In the genomic region with DNA sequence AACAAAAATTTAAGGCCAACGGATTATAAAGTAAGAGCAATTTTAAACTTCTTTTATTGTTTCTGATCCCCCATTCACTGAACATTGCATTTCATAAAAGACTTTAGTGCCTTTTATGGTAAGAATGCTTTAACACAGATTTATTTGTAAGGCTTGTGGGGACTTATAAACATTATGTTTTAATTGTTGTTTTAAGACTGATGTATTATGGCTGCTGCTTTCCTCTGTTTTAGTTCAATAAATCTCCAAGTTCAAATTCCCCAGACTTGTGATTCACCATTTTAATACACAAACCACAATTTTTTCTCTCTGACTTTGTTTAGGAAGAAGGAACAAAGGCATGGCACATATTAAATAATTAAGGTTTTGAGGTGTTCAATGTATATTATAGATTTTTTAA, we compare ENCODE assay signal across 16 cellular contexts.
DNase-seq lines count a peak whose midpoint lies in the region; ATAC-seq and TF ChIP-seq lines count a peak whose summit lies in the region.
"Had no signal": no experiment of that assay in that cellular context is flagged by ENCODE, and none has a peak within 500 bp of the region (broad histone marks: within the 10 kb centered on the region; RNA-seq: fewer than 3 reads in every experiment).

No MANE protein-coding gene starts in this region.

- H3K4me1 ChIP-seq in SK-N-SH (ENCODE audit: control insufficient read depth in 1 of 2, insufficient read depth in 2 of 2, low read depth in 1 of 2, low read length in 1 of 2) (no peaks in the 10 kb centered on the region; a peak in 1 of 4 replicates), IMR-90 (ENCODE audit: control insufficient read depth, insufficient read depth, low read length) (no peaks in the 10 kb centered on the region), smooth muscle cell (ENCODE audit: low read depth) (peaks cover 13% of the 10 kb centered on the region), hepatocyte (ENCODE audit: insufficient read depth) (no peaks in the 10 kb centered on the region), adrenal gland (replicated peaks in 1 of 2) (no peaks in the 10 kb centered on the region)
- H3K4me1 ChIP-seq: BE2C had no signal

- DNase-seq in SK-N-SH, result no peak
- peak; percentile 64 for DNase-seq in IMR-90
- peak; percentile 36 for DNase-seq in iris pigment epithelial cell (ENCODE audit: low read depth)
- no peak for DNase-seq in smooth muscle cell (lab: John Stamatoyannopoulos, UW; ENCODE audit: unreplicated experiment)
- no peak for DNase-seq in hepatocyte (ENCODE audit: low spot score)
- no peak for DNase-seq in activated CD4-positive, CD25-positive, alpha-beta regulatory T cell treated with anti-CD3 and anti-CD28 coated beads, Interleukin-2, amount 50 U/mL, for 72 hours
- DNase-seq in adrenal gland, result no peak
- DNase-seq: BE2C; CD8-positive, alpha-beta T cell; COR-L47; DMS153; DMS79 treated with DMSO at 0.1 percent for 48 hours; GF-D8; HCEC 1CT had no signal

- H3F3A ChIP-seq in SK-N-SH (replicated peaks; ENCODE audit: insufficient read depth) (no peaks in the 10 kb centered on the region), smooth muscle cell (ENCODE audit: low read depth) (peaks cover 3% of the 10 kb centered on the region)

- H4K91ac ChIP-seq in IMR-90 (ENCODE audit: insufficient read depth, low read depth, low read length), result no peak overlapping the region

- H2AK9ac ChIP-seq in IMR-90 (replicated peaks; ENCODE audit: low read depth, low read length, poor library complexity), result no peak overlapping the region

- no peaks in the 10 kb centered on the region for H3K79me1 ChIP-seq in IMR-90 (ENCODE audit: low read depth in 1 of 2, low read length in 2 of 2)

- H3K56ac ChIP-seq in IMR-90 (ENCODE audit: extremely low read depth, insufficient read depth, low read length), result no peak overlapping the region

- H3K4ac ChIP-seq in IMR-90 (ENCODE audit: low read depth, low read length), result no peak overlapping the region

- peak overlapping the region; percentile 78 for H2BK5ac ChIP-seq in IMR-90 (ENCODE audit: low read depth, low read length, poor library complexity, severe bottlenecking)

- CTCF ChIA-PET in SK-N-SH (lab: Yijun Ruan, JAX), result no interaction called here
- CTCF ChIA-PET in IMR-90 (lab: Yijun Ruan, JAX), result no interaction called here

- POLR2A ChIA-PET in SK-N-SH (lab: Yijun Ruan, JAX) (no interaction called here), IMR-90 (lab: Charles Lee; ENCODE audit: unreplicated experiment) (no interaction called here)

- H3K79me2 ChIP-seq in SK-N-SH (ENCODE audit: insufficient read depth) (no peaks in the 10 kb centered on the region), smooth muscle cell (ENCODE audit: low read depth) (no peaks in the 10 kb centered on the region), hepatocyte (no peaks in the 10 kb centered on the region)

- H3K18ac ChIP-seq in IMR-90 (ENCODE audit: low read depth, low read length), result 0 out of 2 replicates have a peak overlapping the region, but pooled peaks have one; percentile 49

- H2AFZ ChIP-seq in SK-N-SH (ENCODE audit: low read depth) (peak overlapping the region; percentile 12; the same call in 1 of the 2 replicates), IMR-90 (replicated peaks; ENCODE audit: low read length, poor library complexity) (no peak overlapping the region), smooth muscle cell (ENCODE audit: low read depth) (peak overlapping the region; percentile 80), hepatocyte (no peak overlapping the region)

- no peaks in the 10 kb centered on the region for H3K9me2 ChIP-seq in SK-N-SH
- no peaks in the 10 kb centered on the region for H3K9me2 ChIP-seq in hepatocyte (replicated peaks; ENCODE audit: insufficient read depth)

- H3K4me3 ChIP-seq in SK-N-SH (ENCODE audit: low read depth in 2 of 2, low read length in 1 of 2), result no peak overlapping the region; a peak in 1 of 4 replicates
- H3K4me3 ChIP-seq in IMR-90 (ENCODE audit: insufficient read depth, low read depth, low read length), result no peak overlapping the region
- H3K4me3 ChIP-seq in smooth muscle cell, result no peak overlapping the region
- no peak overlapping the region for H3K4me3 ChIP-seq in hepatocyte
- no peak overlapping the region for H3K4me3 ChIP-seq in adrenal gland

- H3K36me3 ChIP-seq in SK-N-SH (replicated peaks in 1 of 2; ENCODE audit: control insufficient read depth in 1 of 2, insufficient read depth in 2 of 2, low read length in 1 of 2) (no peaks in the 10 kb centered on the region), IMR-90 (ENCODE audit: control insufficient read depth, insufficient read depth, low read length) (no peaks in the 10 kb centered on the region), smooth muscle cell (ENCODE audit: low read depth) (no peaks in the 10 kb centered on the region), hepatocyte (replicated peaks; ENCODE audit: insufficient read depth, low read depth) (no peaks in the 10 kb centered on the region), adrenal gland (replicated peaks in 1 of 2) (no peaks in the 10 kb centered on the region)
- H3K36me3 ChIP-seq: BE2C had no signal

- WGBS in SK-N-SH (ENCODE audit: low lambda C conversion rate), result 95% methylated on average over 1 of the region's 1 CpG
- WGBS in IMR-90 (ENCODE audit: extremely low coverage in 2 of 2, insufficient read length in 1 of 2), 2 experiments, result no CpG with 5 or more reads among the region's 1 CpG
- 82% methylated on average over 1 of the region's 1 CpG for WGBS in smooth muscle cell (ENCODE audit: low lambda C conversion rate)
- WGBS in hepatocyte (ENCODE audit: low lambda C conversion rate, missing lambda C conversion rate), result 77% methylated on average over 1 of the region's 1 CpG
- WGBS in adrenal gland, 4 donors, result 81 to 98% (median 84%) methylated on average over 1 of the region's 1 CpG

- H4K5ac ChIP-seq in IMR-90 (ENCODE audit: low read depth, low read length), result no peak overlapping the region

- no peak overlapping the region for H3K14ac ChIP-seq in IMR-90 (replicated peaks; ENCODE audit: low read depth, low read length)

- H2BK20ac ChIP-seq in IMR-90 (ENCODE audit: low read depth, low read length), result no peak overlapping the region

- H3K9ac ChIP-seq in SK-N-SH (no peak overlapping the region), IMR-90 (ENCODE audit: low read depth, low read length) (no peak overlapping the region), smooth muscle cell (ENCODE audit: low read depth) (no peak overlapping the region)

- TF ChIP-seq RAD21 in SK-N-SH (IDR thresholded peaks at IDR 0.05; ENCODE audit: low read length) (no peak), IMR-90 (IDR thresholded peaks at IDR 0.05; ENCODE audit: low read length) (no peak)

- TF ChIP-seq EP300 in SK-N-SH (IDR thresholded peaks at IDR 0.05; ENCODE audit: borderline replicate concordance in 1 of 2, low read depth in 1 of 2, low read length in 1 of 2), result no peak

- no peaks in the 10 kb centered on the region for H3K27me3 ChIP-seq in SK-N-SH (ENCODE audit: insufficient read depth)
- H3K27me3 ChIP-seq in IMR-90 (ENCODE audit: control insufficient read depth, insufficient read depth, low read length), result no peaks in the 10 kb centered on the region
- no peaks in the 10 kb centered on the region for H3K27me3 ChIP-seq in smooth muscle cell (ENCODE audit: low read depth)
- H3K27me3 ChIP-seq in hepatocyte, result no peaks in the 10 kb centered on the region
- no peaks in the 10 kb centered on the region for H3K27me3 ChIP-seq in adrenal gland
- H3K27me3 ChIP-seq: BE2C had no signal

- intact Hi-C loops in IMR-90 (cut with micrococcal nuclease), result no loop called here
- intact Hi-C loops in adrenal gland (cut with DNase I), result no loop called here

- H2BK120ac ChIP-seq in IMR-90 (ENCODE audit: low read depth, low read length), result no peak overlapping the region

- dilution Hi-C loops in IMR-90 (cut with HindIII; ENCODE audit: low sequenced_read_pairs, unreplicated experiment), result no loop called here

- TF ChIP-seq CTCF in SK-N-SH (IDR thresholded peaks at IDR 0.05) (no peak), IMR-90 (conservative IDR thresholded peaks at IDR 0.05; ENCODE audit: low read depth, low read length) (no peak), smooth muscle cell (IDR thresholded peaks at IDR 0.05; ENCODE audit: borderline replicate concordance, insufficient read depth, poor library complexity, severe bottlenecking) (no peak), hepatocyte (IDR thresholded peaks at IDR 0.05; ENCODE audit: poor library complexity) (no peak), adrenal gland (IDR thresholded peaks at IDR 0.05) (no peak)

- no peak overlapping the region for H2BK15ac ChIP-seq in IMR-90 (ENCODE audit: low read depth, low read length)

- H3K9me1 ChIP-seq in IMR-90 (ENCODE audit: insufficient read depth, low read length), result no peaks in the 10 kb centered on the region

- H3K23ac ChIP-seq in IMR-90 (ENCODE audit: low read depth, low read length), result no peak overlapping the region

- in situ Hi-C loops in IMR-90 (cut with MboI; ENCODE audit: low sequenced_read_pairs), result no loop called here

- BruUV-seq in IMR-90 (replicated peaks; lab: Mats Ljungman, UMichigan), result no TSS peak

- H3K9me3 ChIP-seq in SK-N-SH (no peaks in the 10 kb centered on the region), IMR-90 (ENCODE audit: control insufficient read depth, insufficient read depth, low read length) (no peaks in the 10 kb centered on the region), smooth muscle cell (replicated peaks; ENCODE audit: low read depth) (no peaks in the 10 kb centered on the region), hepatocyte (ENCODE audit: low read depth) (no peaks in the 10 kb centered on the region), adrenal gland (replicated peaks in 1 of 3) (no peaks in the 10 kb centered on the region)

- H2AK5ac ChIP-seq in IMR-90 (ENCODE audit: low read depth, low read length), result no peak overlapping the region

- TF ChIP-seq POLR2A in IMR-90 (IDR thresholded peaks at IDR 0.05; ENCODE audit: low read depth, low read length) (no peak), adrenal gland (IDR thresholded peaks at IDR 0.05) (no peak)

- H3K4me2 ChIP-seq in SK-N-SH (no peak overlapping the region), IMR-90 (ENCODE audit: low read depth, low read length) (no peak overlapping the region), smooth muscle cell (peak overlapping the region; percentile 31), hepatocyte (no peak overlapping the region)

- H3K27ac ChIP-seq in SK-N-SH (ENCODE audit: low read depth in 2 of 2, low read length in 1 of 2) (peak overlapping the region in 1 of 2 experiments; percentile 39; a peak in 1 of 4 replicates), IMR-90 (ENCODE audit: insufficient read depth, low read length) (peak overlapping the region; percentile 23; the same call in 1 of the 2 replicates), smooth muscle cell (ENCODE audit: low read depth) (no peak overlapping the region), hepatocyte (no peak overlapping the region), adrenal gland (no peak overlapping the region)
- H3K27ac ChIP-seq: 22Rv1 had no signal

- H4K20me1 ChIP-seq in SK-N-SH (ENCODE audit: insufficient read depth), result no peaks in the 10 kb centered on the region
- H4K20me1 ChIP-seq in IMR-90 (ENCODE audit: insufficient read depth, low read length), result no peaks in the 10 kb centered on the region
- H4K20me1 ChIP-seq in smooth muscle cell (ENCODE audit: low read depth), result no peaks in the 10 kb centered on the region
- no peaks in the 10 kb centered on the region for H4K20me1 ChIP-seq in hepatocyte (ENCODE audit: insufficient read depth, poor library complexity, severe bottlenecking)

- ATAC-seq in SK-N-SH treated with all-trans-retinoic acid at 6 μM for 48 hours (no peak), IMR-90 (ENCODE audit: low read depth) (peak; percentile 75)
- ATAC-seq: CD8-positive, alpha-beta T cell had no signal

- no peak overlapping the region for H4K8ac ChIP-seq in IMR-90 (ENCODE audit: low read depth in 2 of 2, low read length in 2 of 2)

Comparison
In these comparisons a context has a peak if more than half of its experiments do, and no peak if none do; other contexts are left out.
1. DNase-seq: peak in IMR-90 (single experiment) and iris pigment epithelial cell (single experiment); none in SK-N-SH (single experiment), smooth muscle cell (single experiment), hepatocyte (single experiment), activated CD4-positive, CD25-positive, alpha-beta regulatory T cell treated with anti-CD3 and anti-CD28 coated beads, Interleukin-2, amount 50 U/mL, for 72 hours (single experiment) and adrenal gland (0 of 7).
2. H2AFZ ChIP-seq: peak in SK-N-SH (single experiment) and smooth muscle cell (single experiment); none in IMR-90 (single experiment) and hepatocyte (single experiment).